ENCODE assay signal across 14 cellular contexts in the genomic region with DNA sequence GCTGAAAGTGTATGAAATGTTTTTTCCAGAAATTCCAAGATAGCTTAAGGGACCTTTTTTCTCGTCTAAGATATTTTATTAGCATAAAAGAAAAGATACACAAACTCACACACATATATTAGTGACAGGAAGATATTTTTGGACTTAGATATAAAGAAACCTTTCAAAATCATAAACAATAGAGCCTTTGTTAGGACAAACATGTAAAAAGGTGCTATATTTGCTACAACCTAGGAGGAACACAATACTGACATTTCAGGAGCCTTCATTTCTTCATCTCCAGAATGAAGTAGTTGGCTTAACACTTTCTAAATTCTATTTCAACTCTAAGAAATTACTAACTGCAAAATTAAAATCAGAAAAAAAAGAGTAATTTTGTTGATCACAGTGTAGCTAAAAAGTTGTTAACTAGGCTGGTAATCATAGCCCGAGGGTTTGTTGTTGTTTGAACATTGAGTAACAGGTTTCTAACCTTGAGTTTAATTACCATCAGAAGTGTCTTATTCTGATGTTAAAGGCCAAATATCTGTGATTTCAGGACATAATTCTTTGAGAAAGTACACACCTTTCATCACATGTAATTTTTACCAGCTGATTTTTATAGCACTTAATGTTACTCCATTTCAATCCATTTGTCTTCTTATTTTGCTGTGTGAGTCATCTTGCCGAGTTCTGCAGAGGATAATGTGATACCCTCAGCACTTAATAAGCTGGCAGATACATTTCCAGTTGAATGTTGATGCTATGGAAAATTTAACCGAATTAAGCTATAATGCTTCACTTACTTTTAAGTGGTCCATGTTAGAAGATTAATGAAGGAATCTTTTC.
A peak's percentile ranks its signal among the peaks of the same experiment; 100 is the strongest.
DNase-seq lines count a peak whose midpoint lies in the region; ATAC-seq, FAIRE-seq and TF ChIP-seq lines count a peak whose summit lies in the region.
"Had no signal": no experiment of that assay in that cellular context is flagged by ENCODE, and none has a peak within 500 bp of the region (broad histone marks: within the 10 kb centered on the region; RNA-seq: fewer than 3 reads in every experiment).

No MANE protein-coding gene starts in this region.

- WGBS in A549 (ENCODE audit: missing lambda C conversion rate), result 54% methylated on average over 4 of the region's 4 CpGs
- 30 to 32% methylated on average over 4 of the region's 4 CpGs for WGBS in GM23248 (ENCODE audit: low coverage in 1 of 2, low lambda C conversion rate in 2 of 2, missing lambda C conversion rate in 2 of 2), 2 experiments
- 55% methylated on average over 4 of the region's 4 CpGs for WGBS in SK-N-SH (ENCODE audit: low lambda C conversion rate)

- TF ChIP-seq POLR2A in A549 (IDR thresholded peaks at IDR 0.05; ENCODE audit: low read length), result no peak

- no peak for FAIRE-seq in A549 (lab: Jason Lieb, UNC)
- FAIRE-seq: keratinocyte had no signal

- H3K4me1 ChIP-seq in A549, result peaks cover 27% of the 10 kb centered on the region; the same call in 2 of the 3 replicates
- peaks cover 18% of the 10 kb centered on the region for H3K4me1 ChIP-seq in GM23248 (ENCODE audit: insufficient read depth)
- peaks cover 6 to 24% of the 10 kb centered on the region in 2 experiments; a peak in 3 of 4 replicates for H3K4me1 ChIP-seq in SK-N-SH (ENCODE audit: control insufficient read depth in 1 of 2, insufficient read depth in 2 of 2, low read depth in 1 of 2, low read length in 1 of 2)
- H3K4me1 ChIP-seq in foreskin keratinocyte, result peaks cover 12% of the 10 kb centered on the region

- no peaks in the 10 kb centered on the region; the same call in 1 of the 2 replicates for H3K36me3 ChIP-seq in GM23248 (ENCODE audit: low read depth)
- H3K36me3 ChIP-seq in SK-N-SH (replicated peaks in 1 of 2; ENCODE audit: control insufficient read depth in 1 of 2, insufficient read depth in 2 of 2, low read length in 1 of 2), result peaks cover 5 to 33% of the 10 kb centered on the region in 2 experiments
- H3K36me3 ChIP-seq: stomach had no signal

- H3K79me2 ChIP-seq in GM23248 (ENCODE audit: insufficient read depth) (peaks cover 100% of the 10 kb centered on the region), SK-N-SH (ENCODE audit: insufficient read depth) (peaks cover 100% of the 10 kb centered on the region)

- no peaks in the 10 kb centered on the region for H3K27me3 ChIP-seq in GM23248 (replicated peaks; ENCODE audit: insufficient read depth)
- H3K27me3 ChIP-seq in SK-N-SH (ENCODE audit: insufficient read depth), result no peaks in the 10 kb centered on the region
- no peaks in the 10 kb centered on the region for H3K27me3 ChIP-seq in foreskin keratinocyte
- H3K27me3 ChIP-seq: stomach had no signal

- DNase-seq in A549 (ENCODE audit: low read depth in 1 of 2, low spot score in 1 of 2) (no peak), GM23248 (peak; percentile 77), SK-N-SH (no peak), foreskin keratinocyte (no peak), NCI-H1694 treated with DMSO at 0.1 percent for 48 hours (lab: John Stamatoyannopoulos, UW) (no peak), ecto neural progenitor cell (ENCODE audit: low spot score) (no peak), inferior parietal cortex (ENCODE audit: extremely low spot score) (no peak)
- DNase-seq: activated CD4-positive, alpha-beta T cell treated with anti-CD3 and anti-CD28 coated beads for 4 hours; activated naive CD4-positive, alpha-beta T cell treated with anti-CD3 and anti-CD28 coated beads, Interleukin-2, amount 50 U/mL, for 16 hours; SIG-M5; stomach had no signal

- POLR2A ChIA-PET in A549 (lab: Yijun Ruan, JAX), result no interaction called here
- POLR2A ChIA-PET in SK-N-SH (lab: Yijun Ruan, JAX), result no interaction called here

- no peak overlapping the region for H3K4me3 ChIP-seq in A549
- no peak overlapping the region for H3K4me3 ChIP-seq in GM23248
- H3K4me3 ChIP-seq in SK-N-SH (ENCODE audit: low read depth in 2 of 2, low read length in 1 of 2), result no peak overlapping the region
- H3K4me3 ChIP-seq: stomach had no signal

- TF ChIP-seq RAD21 in A549 (conservative IDR thresholded peaks at IDR 0.05 in 1 of 2, IDR thresholded peaks at IDR 0.05 in 1 of 2) (no peak), SK-N-SH (IDR thresholded peaks at IDR 0.05; ENCODE audit: low read length) (no peak)

- peak in 1 of 2 experiments; percentile 53; a peak in 2 of 6 replicates for ATAC-seq in A549
- peak; percentile 49 for ATAC-seq in foreskin keratinocyte
- no peak for ATAC-seq in GM18861 (IDR thresholded peaks at IDR 0.05; ENCODE audit: unreplicated experiment)

- H2AFZ ChIP-seq in GM23248, result no peak overlapping the region
- H2AFZ ChIP-seq in SK-N-SH (ENCODE audit: low read depth), result no peak overlapping the region

- H4K20me1 ChIP-seq in GM23248 (ENCODE audit: insufficient read depth), result peaks cover 29% of the 10 kb centered on the region
- peaks cover 98% of the 10 kb centered on the region for H4K20me1 ChIP-seq in SK-N-SH (ENCODE audit: insufficient read depth)

- in situ Hi-C loops in GM23248 (cut with MboI), result no loop called here

- CTCF ChIA-PET in A549 (lab: Yijun Ruan, JAX), result no interaction called here
- CTCF ChIA-PET in SK-N-SH (lab: Yijun Ruan, JAX), result interaction anchor here (0.7 to 1.2 kb wide), 2 partner anchors 9 to 61 kb away, joined by 3 read pairs; no protein-coding TSS in a partner anchor

- H3K9me2 ChIP-seq in GM23248 (ENCODE audit: insufficient read depth) (no peaks in the 10 kb centered on the region), SK-N-SH (no peaks in the 10 kb centered on the region)

- H3F3A ChIP-seq in GM23248 (ENCODE audit: insufficient read depth) (peaks cover 50% of the 10 kb centered on the region), SK-N-SH (replicated peaks; ENCODE audit: insufficient read depth) (peaks cover 34% of the 10 kb centered on the region)

- no peak for TF ChIP-seq CTCF in A549 (IDR thresholded peaks at IDR 0.05)
- no peak for TF ChIP-seq CTCF in SK-N-SH (IDR thresholded peaks at IDR 0.05)
- TF ChIP-seq CTCF in foreskin keratinocyte (conservative IDR thresholded peaks at IDR 0.05), result no peak

- peak overlapping the region; percentile 14 for H3K4me2 ChIP-seq in A549
- no peak overlapping the region for H3K4me2 ChIP-seq in GM23248 (ENCODE audit: unreplicated experiment)
- H3K4me2 ChIP-seq in SK-N-SH, result no peak overlapping the region

- H3K27ac ChIP-seq in A549 (no peak overlapping the region), GM23248 (no peak overlapping the region), SK-N-SH (ENCODE audit: low read depth in 2 of 2, low read length in 1 of 2) (peak overlapping the region in 1 of 2 experiments; percentile 56; a peak in 3 of 4 replicates), foreskin keratinocyte (no peak overlapping the region)
- H3K27ac ChIP-seq: C4-2B had no signal

- H3K9me3 ChIP-seq in A549 (peaks cover 3% of the 10 kb centered on the region; the same call in 1 of the 3 replicates), GM23248 (ENCODE audit: low read depth) (no peaks in the 10 kb centered on the region), SK-N-SH (no peaks in the 10 kb centered on the region)
- H3K9me3 ChIP-seq: stomach had no signal

- TF ChIP-seq EP300 in A549 (IDR thresholded peaks at IDR 0.05), result no peak
- TF ChIP-seq EP300 in SK-N-SH (IDR thresholded peaks at IDR 0.05; ENCODE audit: borderline replicate concordance in 1 of 2, low read depth in 1 of 2, low read length in 1 of 2), result 0 out of 4 replicates have a peak, but pooled peaks of 1 of the 2 experiments have one; percentile 11

- H3K9ac ChIP-seq in GM23248 (no peak overlapping the region), SK-N-SH (no peak overlapping the region)

TF ChIP-seq in A549, 52 proteins besides CTCF, POLR2A, EP300 and RAD21:
- TF ChIP-seq, protein P1, sequence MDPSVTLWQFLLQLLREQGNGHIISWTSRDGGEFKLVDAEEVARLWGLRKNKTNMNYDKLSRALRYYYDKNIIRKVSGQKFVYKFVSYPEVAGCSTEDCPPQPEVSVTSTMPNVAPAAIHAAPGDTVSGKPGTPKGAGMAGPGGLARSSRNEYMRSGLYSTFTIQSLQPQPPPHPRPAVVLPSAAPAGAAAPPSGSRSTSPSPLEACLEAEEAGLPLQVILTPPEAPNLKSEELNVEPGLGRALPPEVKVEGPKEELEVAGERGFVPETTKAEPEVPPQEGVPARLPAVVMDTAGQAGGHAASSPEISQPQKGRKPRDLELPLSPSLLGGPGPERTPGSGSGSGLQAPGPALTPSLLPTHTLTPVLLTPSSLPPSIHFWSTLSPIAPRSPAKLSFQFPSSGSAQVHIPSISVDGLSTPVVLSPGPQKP (IDR thresholded peaks at IDR 0.05; ENCODE audit: low read depth, low read length), result no peak
- TF ChIP-seq FOXS1 (CRISPR knock-in tag; IDR thresholded peaks at IDR 0.05), result no peak
- TF ChIP-seq ZNF302 (CRISPR knock-in tag; IDR thresholded peaks at IDR 0.05), result no peak
- no peak for TF ChIP-seq PHF8 (IDR thresholded peaks at IDR 0.05; ENCODE audit: borderline replicate concordance, low read depth)
- TF ChIP-seq FOSL2 (IDR thresholded peaks at IDR 0.05), result no peak
- TF ChIP-seq FOSL2 (CRISPR knock-in tag; IDR thresholded peaks at IDR 0.05), result peak; percentile 53

TF ChIP-seq in SK-N-SH, 30 proteins besides CTCF, POLR2A, EP300 and RAD21 (continues in another document):
- TF ChIP-seq MEF2A (IDR thresholded peaks at IDR 0.05; ENCODE audit: borderline replicate concordance, low read depth) (no peak), FOSL2 (IDR thresholded peaks at IDR 0.05; ENCODE audit: borderline replicate concordance, low read depth) (peak; percentile 77; the same call in 1 of the 2 replicates)
- TF ChIP-seq, protein P2, sequence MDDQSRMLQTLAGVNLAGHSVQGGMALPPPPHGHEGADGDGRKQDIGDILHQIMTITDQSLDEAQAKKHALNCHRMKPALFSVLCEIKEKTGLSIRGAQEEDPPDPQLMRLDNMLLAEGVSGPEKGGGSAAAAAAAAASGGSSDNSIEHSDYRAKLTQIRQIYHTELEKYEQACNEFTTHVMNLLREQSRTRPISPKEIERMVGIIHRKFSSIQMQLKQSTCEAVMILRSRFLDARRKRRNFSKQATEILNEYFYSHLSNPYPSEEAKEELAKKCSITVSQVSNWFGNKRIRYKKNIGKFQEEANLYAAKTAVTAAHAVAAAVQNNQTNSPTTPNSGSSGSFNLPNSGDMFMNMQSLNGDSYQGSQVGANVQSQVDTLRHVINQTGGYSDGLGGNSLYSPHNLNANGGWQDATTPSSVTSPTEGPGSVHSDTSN (IDR thresholded peaks at IDR 0.05), result peak; percentile 76
- TF ChIP-seq, protein P3, sequence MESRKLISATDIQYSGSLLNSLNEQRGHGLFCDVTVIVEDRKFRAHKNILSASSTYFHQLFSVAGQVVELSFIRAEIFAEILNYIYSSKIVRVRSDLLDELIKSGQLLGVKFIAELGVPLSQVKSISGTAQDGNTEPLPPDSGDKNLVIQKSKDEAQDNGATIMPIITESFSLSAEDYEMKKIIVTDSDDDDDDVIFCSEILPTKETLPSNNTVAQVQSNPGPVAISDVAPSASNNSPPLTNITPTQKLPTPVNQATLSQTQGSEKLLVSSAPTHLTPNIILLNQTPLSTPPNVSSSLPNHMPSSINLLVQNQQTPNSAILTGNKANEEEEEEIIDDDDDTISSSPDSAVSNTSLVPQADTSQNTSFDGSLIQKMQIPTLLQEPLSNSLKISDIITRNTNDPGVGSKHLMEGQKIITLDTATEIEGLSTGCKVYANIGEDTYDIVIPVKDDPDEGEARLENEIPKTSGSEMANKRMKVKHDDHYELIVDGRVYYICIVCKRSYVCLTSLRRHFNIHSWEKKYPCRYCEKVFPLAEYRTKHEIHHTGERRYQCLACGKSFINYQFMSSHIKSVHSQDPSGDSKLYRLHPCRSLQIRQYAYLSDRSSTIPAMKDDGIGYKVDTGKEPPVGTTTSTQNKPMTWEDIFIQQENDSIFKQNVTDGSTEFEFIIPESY (IDR thresholded peaks at IDR 0.05; ENCODE audit: borderline replicate concordance, low read depth), result no peak
